ENCODE assay signal across 8 cellular contexts in genomic region chr1:11893907-11894251, GRCh38. TPM values are rescaled to one million over a fixed set of nuclear protein-coding genes. Genes with fewer than 3 reads are reported as not detected.
DNase-seq lines count a peak whose midpoint lies in the region; ATAC-seq and FAIRE-seq lines count a peak whose summit lies in the region.

No MANE protein-coding gene starts in this region.

- intact Hi-C loops in head of caudate nucleus (cut with DNase I), result loop anchor here (5.0 kb wide), 1 partner anchor 57 kb away; no protein-coding TSS in a partner anchor

- ATAC-seq in HG03354 (IDR thresholded peaks at IDR 0.05; ENCODE audit: poor library complexity, severe bottlenecking, unreplicated experiment) (no peak), HG03442 (IDR thresholded peaks at IDR 0.05; ENCODE audit: unreplicated experiment) (no peak)

- DNase-seq in DMS153 (lab: John Stamatoyannopoulos, UW) (peak; percentile 45), HTR-8/SVneo (ENCODE audit: insufficient read length, low spot score) (peak; percentile 73), RPMI8226 (peak; percentile 81), head of caudate nucleus (peak in 41 of 42 donors; percentile 31 to 82 (median 62)), renal cortical epithelial cell (ENCODE audit: low read depth) (peak; percentile 13)
- DNase-seq in activated effector memory CD4-positive, alpha-beta T cell treated with anti-CD3 and anti-CD28 coated beads, Interleukin-2, amount 50 U/mL, for 16 hours, result peak; percentile 89

- no peak for FAIRE-seq in HTR-8/SVneo (lab: Jason Lieb, UNC)

RNA-seq across cellular contexts. Expression of gene KIAA2013, which starts 32.3 kb away (rescaled TPM):
- total RNA-seq in renal cortical epithelial cell, result 67.7 and 92.1 TPM in 2 replicates

RNA-seq across cellular contexts. Expression of gene NPPB, which starts 35.1 kb away (rescaled TPM):
- 1.2 TPM in 1 of 2 replicates, not detected in the other for total RNA-seq in renal cortical epithelial cell

RNA-seq across cellular contexts. Expression of gene PLOD1, which starts 40.6 kb away (rescaled TPM):
- 83.0 and 242 TPM in 2 replicates for total RNA-seq in renal cortical epithelial cell

RNA-seq across cellular contexts. Expression of gene NPPA, which starts 46.3 kb away (rescaled TPM):
- total RNA-seq in renal cortical epithelial cell, result not detected in 2 replicates

Comparison
In these comparisons a context has a peak if more than half of its experiments do, and no peak if none do; other contexts are left out.
1. DNase-seq: peak in every context shown above with its lines; median percentile 89 in activated effector memory CD4-positive, alpha-beta T cell treated with anti-CD3 and anti-CD28 coated beads, Interleukin-2, amount 50 U/mL, for 16 hours; 81 in RPMI8226; 73 in HTR-8/SVneo; 62 in head of caudate nucleus; 45 in DMS153; 13 in renal cortical epithelial cell.